8 cellular contexts compared by ENCODE assay signal in the genomic region with DNA sequence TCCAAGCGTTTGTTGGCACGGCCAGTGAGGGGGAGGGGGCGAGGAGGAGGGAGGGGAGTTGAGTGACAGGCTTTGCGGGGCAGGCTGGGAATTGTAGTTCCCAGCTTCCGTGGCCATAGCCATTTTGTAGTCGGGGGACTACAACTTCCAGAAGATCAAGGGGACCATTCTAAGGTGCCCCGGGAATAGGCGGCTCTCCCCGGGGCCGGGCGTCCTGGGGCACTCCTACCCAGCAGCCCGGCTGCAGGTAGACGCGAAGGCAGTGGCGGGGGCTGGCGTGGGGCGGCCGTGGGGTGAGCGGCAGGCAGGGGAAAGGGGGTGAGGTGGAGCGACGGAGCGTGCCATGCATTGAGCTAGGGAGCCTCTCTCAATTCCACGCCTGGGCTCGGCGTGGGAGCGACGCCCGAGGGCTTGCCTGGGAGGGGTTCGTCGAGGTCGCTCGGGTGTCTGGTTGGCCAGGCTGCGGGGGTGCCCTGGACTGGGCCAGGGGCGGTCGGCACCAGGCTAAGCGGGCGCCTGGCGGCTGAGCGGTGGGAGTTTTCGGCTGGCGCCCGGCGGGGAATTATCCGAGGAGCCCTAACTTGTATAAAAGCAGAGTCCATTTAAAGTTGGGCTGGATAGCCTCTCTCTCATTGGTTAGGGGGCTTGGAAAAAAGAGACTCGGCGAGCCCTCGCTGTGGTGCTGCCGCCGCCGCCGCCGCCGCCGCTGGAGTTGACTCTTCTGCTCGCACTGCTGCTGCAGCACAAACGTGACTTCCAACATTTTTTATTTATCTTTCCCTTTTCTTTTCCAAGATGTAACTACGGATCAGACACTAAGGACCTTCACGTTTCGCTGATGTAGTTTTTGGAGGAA. TPM values are rescaled to one million over a fixed set of nuclear protein-coding genes. Genes with fewer than 3 reads are reported as not detected.
DNase-seq lines count a peak whose midpoint lies in the region; ATAC-seq and TF ChIP-seq lines count a peak whose summit lies in the region.

A gene (plus strand): TSS at position 709 of the 856 bp plus-strand sequence. CDS start 471 bp downstream, outside the sequence.

- H3K4me1 ChIP-seq in SK-N-SH (ENCODE audit: control insufficient read depth in 1 of 2, insufficient read depth in 2 of 2, low read depth in 1 of 2, low read length in 1 of 2): peaks cover 4 to 7% of the 10 kb centered on the region in 2 experiments; a peak in 2 of 4 replicates

- TF ChIP-seq CTCF in SK-N-SH (IDR thresholded peaks at IDR 0.05): no peak

- H3K36me3 ChIP-seq in SK-N-SH (replicated peaks in 1 of 2; ENCODE audit: control insufficient read depth in 1 of 2, insufficient read depth in 2 of 2, low read length in 1 of 2): no peaks in the 10 kb centered on the region

- H3K27ac ChIP-seq in SK-N-SH (ENCODE audit: low read depth in 2 of 2, low read length in 1 of 2): peak within 1 kb of the TSS; percentile 85 to 95

- H3K4me3 ChIP-seq in GM08714 (ENCODE audit: low read length) (peak within 1 kb of the TSS; percentile 99), SK-N-SH (ENCODE audit: low read depth in 2 of 2, low read length in 1 of 2) (peak within 1 kb of the TSS; percentile 67 to 99)

- no peaks in the 10 kb centered on the region; the same call in 1 of the 2 replicates for H4K20me1 ChIP-seq in SK-N-SH (ENCODE audit: insufficient read depth)

- H3K9ac ChIP-seq in SK-N-SH: peak within 1 kb of the TSS; percentile 68

- peak in 1 of 2 experiments; percentile 41; a peak in 1 of 4 replicates for TF ChIP-seq EP300 in SK-N-SH (IDR thresholded peaks at IDR 0.05; ENCODE audit: borderline replicate concordance in 1 of 2, low read depth in 1 of 2, low read length in 1 of 2)

- peaks cover 7% of the 10 kb centered on the region for H3F3A ChIP-seq in SK-N-SH (replicated peaks; ENCODE audit: insufficient read depth)

- peak within 1 kb of the TSS; percentile 93 for H2AFZ ChIP-seq in SK-N-SH (ENCODE audit: low read depth)

- CTCF ChIA-PET in SK-N-SH (lab: Yijun Ruan, JAX): interaction anchor here (1.0 to 1.2 kb wide), 3 partner anchors 199 to 1100 kb away, joined by 3 read pairs; no protein-coding TSS in a partner anchor

- no peaks in the 10 kb centered on the region for H3K27me3 ChIP-seq in SK-N-SH (ENCODE audit: insufficient read depth)

- DNase-seq in NCI-H1092 (lab: John Stamatoyannopoulos, UW): peak; percentile 70
- DNase-seq in SK-N-SH: peak; percentile 97
- peak; percentile 97 for DNase-seq in activated naive CD4-positive, alpha-beta T cell treated with anti-CD3 and anti-CD28 coated beads, Interleukin-2, amount 50 U/mL, for 16 hours
- DNase-seq in germinal center (ENCODE audit: low spot score): peak; percentile 93
- DNase-seq in nucleus accumbens (lab: John Stamatoyannopoulos, UW): peak; percentile 76 to 100 (median 97)
- DNase-seq in superior temporal gyrus (ENCODE audit: extremely low spot score): peak; percentile 96

- peaks cover 32% of the 10 kb centered on the region for H3K79me2 ChIP-seq in SK-N-SH (ENCODE audit: insufficient read depth)

- POLR2A ChIA-PET in SK-N-SH (lab: Yijun Ruan, JAX): interaction anchor here (1.0 kb wide), 2 partner anchors 15 to 199 kb away, joined by 3 read pairs; no protein-coding TSS in a partner anchor

- TF ChIP-seq RAD21 in SK-N-SH (IDR thresholded peaks at IDR 0.05; ENCODE audit: low read length): peak; percentile 18

- no peaks in the 10 kb centered on the region for H3K9me2 ChIP-seq in SK-N-SH

- 0 out of 2 replicates have a peak, but pooled peaks cover 4% of the 10 kb centered on the region for H3K9me3 ChIP-seq in SK-N-SH

- H3K4me2 ChIP-seq in SK-N-SH: peak within 1 kb of the TSS; percentile 98

- WGBS in SK-N-SH (ENCODE audit: low lambda C conversion rate): under 1% methylated on average over 15 of the region's 59 CpGs

- peak; percentile 56 for ATAC-seq in HG02588 (IDR thresholded peaks at IDR 0.05; ENCODE audit: unreplicated experiment)

TF ChIP-seq in SK-N-SH, 30 proteins besides CTCF, POLR2A, EP300 and RAD21 (continues in another document):
- TF ChIP-seq, protein P1, sequence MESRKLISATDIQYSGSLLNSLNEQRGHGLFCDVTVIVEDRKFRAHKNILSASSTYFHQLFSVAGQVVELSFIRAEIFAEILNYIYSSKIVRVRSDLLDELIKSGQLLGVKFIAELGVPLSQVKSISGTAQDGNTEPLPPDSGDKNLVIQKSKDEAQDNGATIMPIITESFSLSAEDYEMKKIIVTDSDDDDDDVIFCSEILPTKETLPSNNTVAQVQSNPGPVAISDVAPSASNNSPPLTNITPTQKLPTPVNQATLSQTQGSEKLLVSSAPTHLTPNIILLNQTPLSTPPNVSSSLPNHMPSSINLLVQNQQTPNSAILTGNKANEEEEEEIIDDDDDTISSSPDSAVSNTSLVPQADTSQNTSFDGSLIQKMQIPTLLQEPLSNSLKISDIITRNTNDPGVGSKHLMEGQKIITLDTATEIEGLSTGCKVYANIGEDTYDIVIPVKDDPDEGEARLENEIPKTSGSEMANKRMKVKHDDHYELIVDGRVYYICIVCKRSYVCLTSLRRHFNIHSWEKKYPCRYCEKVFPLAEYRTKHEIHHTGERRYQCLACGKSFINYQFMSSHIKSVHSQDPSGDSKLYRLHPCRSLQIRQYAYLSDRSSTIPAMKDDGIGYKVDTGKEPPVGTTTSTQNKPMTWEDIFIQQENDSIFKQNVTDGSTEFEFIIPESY (IDR thresholded peaks at IDR 0.05; ENCODE audit: borderline replicate concordance, low read depth): no peak
- TF ChIP-seq NRF1 (IDR thresholded peaks at IDR 0.05; ENCODE audit: low read depth, low read length) (no peak), RCOR1 (IDR thresholded peaks at IDR 0.05; ENCODE audit: low read length) (peak; percentile 7; the same call in 1 of the 2 replicates), POLR2AphosphoS5 (IDR thresholded peaks at IDR 0.05; ENCODE audit: low read depth, low read length) (peak; percentile 58), MXI1 (IDR thresholded peaks at IDR 0.05; ENCODE audit: low read depth, low read length) (peak; percentile 61; the same call in 1 of the 2 replicates), TCF12 (IDR thresholded peaks at IDR 0.05) (no peak), CHD2 (IDR thresholded peaks at IDR 0.05; ENCODE audit: low read length, partially characterized antibody) (peak; percentile 87), MEF2A (IDR thresholded peaks at IDR 0.05; ENCODE audit: borderline replicate concordance, low read depth) (no peak), SMC3 (IDR thresholded peaks at IDR 0.05; ENCODE audit: low read depth, low read length) (0 out of 2 replicates have a peak, but pooled peaks have one; percentile 6), FOSL2 (IDR thresholded peaks at IDR 0.05; ENCODE audit: borderline replicate concordance, low read depth) (no peak), TAF1 (IDR thresholded peaks at IDR 0.05; ENCODE audit: borderline replicate concordance, low read depth, low read length) (peak; percentile 38; the same call in 1 of the 2 replicates), RFX5 (IDR thresholded peaks at IDR 0.05; ENCODE audit: low read length) (0 out of 2 replicates have a peak, but pooled peaks have one; percentile 32), FOXJ3 (CRISPR knock-in tag; IDR thresholded peaks at IDR 0.05) (0 out of 2 replicates have a peak, but pooled peaks have one; percentile 21), NFIC (IDR thresholded peaks at IDR 0.05; ENCODE audit: borderline replicate concordance) (peak; percentile 84)
- TF ChIP-seq, protein P2, sequence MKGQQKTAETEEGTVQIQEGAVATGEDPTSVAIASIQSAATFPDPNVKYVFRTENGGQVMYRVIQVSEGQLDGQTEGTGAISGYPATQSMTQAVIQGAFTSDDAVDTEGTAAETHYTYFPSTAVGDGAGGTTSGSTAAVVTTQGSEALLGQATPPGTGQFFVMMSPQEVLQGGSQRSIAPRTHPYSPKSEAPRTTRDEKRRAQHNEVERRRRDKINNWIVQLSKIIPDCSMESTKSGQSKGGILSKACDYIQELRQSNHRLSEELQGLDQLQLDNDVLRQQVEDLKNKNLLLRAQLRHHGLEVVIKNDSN (IDR thresholded peaks at IDR 0.05; ENCODE audit: borderline replicate concordance, low read depth): no peak
- TF ChIP-seq, protein P3, sequence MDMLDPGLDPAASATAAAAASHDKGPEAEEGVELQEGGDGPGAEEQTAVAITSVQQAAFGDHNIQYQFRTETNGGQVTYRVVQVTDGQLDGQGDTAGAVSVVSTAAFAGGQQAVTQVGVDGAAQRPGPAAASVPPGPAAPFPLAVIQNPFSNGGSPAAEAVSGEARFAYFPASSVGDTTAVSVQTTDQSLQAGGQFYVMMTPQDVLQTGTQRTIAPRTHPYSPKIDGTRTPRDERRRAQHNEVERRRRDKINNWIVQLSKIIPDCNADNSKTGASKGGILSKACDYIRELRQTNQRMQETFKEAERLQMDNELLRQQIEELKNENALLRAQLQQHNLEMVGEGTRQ (IDR thresholded peaks at IDR 0.05; ENCODE audit: borderline replicate concordance, low read depth, low read length): no peak
- TF ChIP-seq, protein P4, sequence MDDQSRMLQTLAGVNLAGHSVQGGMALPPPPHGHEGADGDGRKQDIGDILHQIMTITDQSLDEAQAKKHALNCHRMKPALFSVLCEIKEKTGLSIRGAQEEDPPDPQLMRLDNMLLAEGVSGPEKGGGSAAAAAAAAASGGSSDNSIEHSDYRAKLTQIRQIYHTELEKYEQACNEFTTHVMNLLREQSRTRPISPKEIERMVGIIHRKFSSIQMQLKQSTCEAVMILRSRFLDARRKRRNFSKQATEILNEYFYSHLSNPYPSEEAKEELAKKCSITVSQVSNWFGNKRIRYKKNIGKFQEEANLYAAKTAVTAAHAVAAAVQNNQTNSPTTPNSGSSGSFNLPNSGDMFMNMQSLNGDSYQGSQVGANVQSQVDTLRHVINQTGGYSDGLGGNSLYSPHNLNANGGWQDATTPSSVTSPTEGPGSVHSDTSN (IDR thresholded peaks at IDR 0.05): peak; percentile 99
- TF ChIP-seq, protein P5, sequence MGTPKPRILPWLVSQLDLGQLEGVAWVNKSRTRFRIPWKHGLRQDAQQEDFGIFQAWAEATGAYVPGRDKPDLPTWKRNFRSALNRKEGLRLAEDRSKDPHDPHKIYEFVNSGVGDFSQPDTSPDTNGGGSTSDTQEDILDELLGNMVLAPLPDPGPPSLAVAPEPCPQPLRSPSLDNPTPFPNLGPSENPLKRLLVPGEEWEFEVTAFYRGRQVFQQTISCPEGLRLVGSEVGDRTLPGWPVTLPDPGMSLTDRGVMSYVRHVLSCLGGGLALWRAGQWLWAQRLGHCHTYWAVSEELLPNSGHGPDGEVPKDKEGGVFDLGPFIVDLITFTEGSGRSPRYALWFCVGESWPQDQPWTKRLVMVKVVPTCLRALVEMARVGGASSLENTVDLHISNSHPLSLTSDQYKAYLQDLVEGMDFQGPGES (IDR thresholded peaks at IDR 0.05; ENCODE audit: low read depth, low read length): peak; percentile 84
- TF ChIP-seq, protein P6, sequence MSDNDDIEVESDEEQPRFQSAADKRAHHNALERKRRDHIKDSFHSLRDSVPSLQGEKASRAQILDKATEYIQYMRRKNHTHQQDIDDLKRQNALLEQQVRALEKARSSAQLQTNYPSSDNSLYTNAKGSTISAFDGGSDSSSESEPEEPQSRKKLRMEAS (IDR thresholded peaks at IDR 0.05; ENCODE audit: low read depth): peak; percentile 63; the same call in 1 of the 2 replicates

RNA-seq across cellular contexts. Expression of the gene that starts here (rescaled TPM):
- 3.4 and 3.7 TPM in 2 replicates for polyA plus RNA-seq in SK-N-SH (2012; rRNA removed)
- 2.5 and 2.8 TPM in 2 replicates for polyA plus RNA-seq in SK-N-SH (2012; cell fraction: cytosol; rRNA removed)
- polyA plus RNA-seq in SK-N-SH (2012; cell fraction: nucleus; rRNA removed): 6.3 and 6.7 TPM in 2 replicates

Comparison
In these comparisons a context has a peak if more than half of its experiments do, and no peak if none do; other contexts are left out.
1. Peak in every context shown above with its lines: DNase-seq, ATAC-seq, H3K4me3 ChIP-seq and H3K27ac ChIP-seq.